22 cellular contexts compared by ENCODE assay signal in the genomic region with DNA sequence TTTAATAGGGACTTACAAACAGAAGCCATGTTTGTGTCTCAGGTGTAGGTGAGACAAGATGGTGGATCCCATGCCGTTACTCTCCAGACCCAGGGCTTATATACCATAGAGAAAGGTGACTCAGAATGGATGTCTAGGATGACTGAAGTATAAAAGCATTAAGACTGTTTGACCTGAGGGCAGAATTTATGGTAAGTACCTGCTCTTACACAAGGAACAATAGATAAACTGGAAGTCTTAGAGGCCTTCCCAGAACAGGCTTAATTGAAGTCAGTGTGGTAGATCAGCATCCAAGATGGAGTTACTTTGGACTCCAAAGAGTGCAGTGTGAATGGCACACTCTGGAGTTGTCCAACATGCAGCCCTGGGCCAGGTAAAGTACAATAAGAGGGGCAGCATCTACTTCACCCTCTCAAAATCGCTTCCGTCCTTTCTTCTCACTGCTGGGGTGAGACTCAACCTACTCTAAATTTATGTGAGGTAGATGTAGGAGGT.
"Had no signal": no experiment of that assay in that cellular context is flagged by ENCODE, and none has a peak within 500 bp of the region (broad histone marks: within the 10 kb centered on the region; RNA-seq: fewer than 3 reads in every experiment).

No MANE protein-coding gene starts in this region.

- H3K4me1 ChIP-seq: colonic mucosa, right lobe of liver, upper lobe of left lung, vagina had no signal

- FAIRE-seq: kidney had no signal

- H3K27ac ChIP-seq: cardiac muscle cell, colonic mucosa, dorsolateral prefrontal cortex, ovary, right lobe of liver, upper lobe of left lung, vagina had no signal

- DNase-seq: activated B cell treated with CpG ODN at 0.5 μM for 24 hours; activated CD4-positive, alpha-beta T cell treated with anti-CD3 and anti-CD28 coated beads for 36 hours; activated CD8-positive, alpha-beta memory T cell treated with anti-CD3 and anti-CD28 coated beads, Interleukin-2, amount 10 ng/mL, durations not matched to agents 7 days and 5 days; activated CD8-positive, alpha-beta T cell treated with anti-CD3 and anti-CD28 coated beads, Interleukin-2, amount 10 ng/mL, durations not matched to agents 7 days and 5 days; activated T-cell treated with anti-CD3 and anti-CD28 coated beads, Interleukin-2, amount 50 U/mL, for 48 hours; anterior cingulate cortex; cerebellar nuclear complex; colonic mucosa; dorsolateral prefrontal cortex; effector memory CD4-positive, alpha-beta T cell; head of caudate nucleus; hippocampal formation; kidney; left colon; ovary; right lobe of liver; stimulated activated CD4-positive, alpha-beta T cell treated with anti-CD3 and anti-CD28 coated beads, Interleukin-2, amount 100 ng/mL, for 48 hours; substantia nigra; upper lobe of left lung had no signal

- H3K9me3 ChIP-seq: colonic mucosa, ovary, right lobe of liver, vagina had no signal

- H3K4me3 ChIP-seq: cardiac muscle cell, colonic mucosa, dorsolateral prefrontal cortex, ovary, right lobe of liver, upper lobe of left lung, vagina had no signal

- H3K36me3 ChIP-seq: cardiac muscle cell, colonic mucosa, ovary, right lobe of liver, upper lobe of left lung, vagina had no signal

- ATAC-seq: activated CD4-positive, alpha-beta T cell treated with anti-CD3 and anti-CD28 coated beads for 36 hours; activated CD8-positive, alpha-beta memory T cell treated with anti-CD3 and anti-CD28 coated beads, Interleukin-2, amount 10 ng/mL, durations not matched to agents 7 days and 5 days; activated CD8-positive, alpha-beta T cell treated with anti-CD3 and anti-CD28 coated beads, Interleukin-2, amount 10 ng/mL, durations not matched to agents 7 days and 5 days; activated naive CD4-positive, alpha-beta T cell treated with anti-CD3 and anti-CD28 coated beads, Interleukin-2, amount 50 U/mL, for 72 hours; left colon; right lobe of liver had no signal

- H3K27me3 ChIP-seq: cardiac muscle cell, colonic mucosa, dorsolateral prefrontal cortex, ovary, right lobe of liver, upper lobe of left lung, vagina had no signal
